31 cellular contexts compared by ENCODE assay signal in genomic region chr5:7705736-7706135, GRCh38.
"Had no signal": no experiment of that assay in that cellular context is flagged by ENCODE, and none has a peak within 500 bp of the region (broad histone marks: within the 10 kb centered on the region; RNA-seq: fewer than 3 reads in every experiment).

No MANE protein-coding gene starts in this region.

- FAIRE-seq: colon had no signal

- H3K36me3 Mint-ChIP-seq: activated CD8-positive, alpha-beta memory T cell treated with anti-CD3 and anti-CD28 coated beads, Interleukin-2, amount 10 ng/mL, durations not matched to agents 7 days and 5 days; activated naive CD4-positive, alpha-beta T cell treated with anti-CD3 and anti-CD28 coated beads, Interleukin-2, amount 50 U/mL, for 24 hours; activated naive CD8-positive, alpha-beta T cell treated with anti-CD3 and anti-CD28 coated beads for 36 hours had no signal

- H3K4me3 Mint-ChIP-seq: activated CD8-positive, alpha-beta memory T cell treated with anti-CD3 and anti-CD28 coated beads, Interleukin-2, amount 10 ng/mL, durations not matched to agents 7 days and 5 days; activated CD8-positive, alpha-beta T cell treated with anti-CD3 and anti-CD28 coated beads for 36 hours; activated naive CD4-positive, alpha-beta T cell treated with anti-CD3 and anti-CD28 coated beads for 36 hours; activated naive CD4-positive, alpha-beta T cell treated with anti-CD3 and anti-CD28 coated beads, Interleukin-2, amount 50 U/mL, for 24 hours; activated naive CD8-positive, alpha-beta T cell treated with anti-CD3 and anti-CD28 coated beads for 36 hours; activated naive CD8-positive, alpha-beta T cell treated with anti-CD3 and anti-CD28 coated beads, Interleukin-2, amount 50 U/mL, for 24 hours; activated T-helper 1 cell treated with anti-CD3 and anti-CD28 coated beads, Interleukin-12 subunit alpha, Interleukin-12 subunit beta, Interleukin-2, Interleukin-4 antibody, amounts not matched to agents 30 ng/mL and 10 ng/mL and 1 ng/mL, durations not matched to agents 14 hours and 24 hours and 36 hours; effector memory CD8-positive, alpha-beta T cell had no signal

- H3K27ac ChIP-seq: adrenal gland, body of pancreas, esophagus muscularis mucosa, gastroesophageal sphincter, heart right ventricle had no signal

- DNase-seq: activated CD4-positive, alpha-beta T cell treated with anti-CD3 and anti-CD28 coated beads for 1 hour; activated CD4-positive, alpha-beta T cell treated with anti-CD3 and anti-CD28 coated beads for 4 hours; activated CD4-positive, alpha-beta T cell treated with anti-CD3 and anti-CD28 coated beads, Interleukin-2, amount 50 U/mL, for 1 hour; activated CD4-positive, alpha-beta T cell treated with anti-CD3 and anti-CD28 coated beads, Interleukin-2, amount 50 U/mL, for 48 hours; activated CD8-positive, alpha-beta memory T cell treated with anti-CD3 and anti-CD28 coated beads, Interleukin-2, amount 10 ng/mL, durations not matched to agents 7 days and 5 days; activated CD8-positive, alpha-beta memory T cell treated with anti-CD3 and anti-CD28 coated beads, Interleukin-2, amount 50 U/mL, for 4 hours; activated CD8-positive, alpha-beta T cell treated with anti-CD3 and anti-CD28 coated beads for 36 hours; activated effector memory CD4-positive, alpha-beta T cell treated with anti-CD3 and anti-CD28 coated beads, Interleukin-2, amount 50 U/mL, for 16 hours; activated naive CD4-positive, alpha-beta T cell treated with anti-CD3 and anti-CD28 coated beads for 36 hours; activated naive CD8-positive, alpha-beta T cell treated with anti-CD3 and anti-CD28 coated beads for 36 hours; activated naive CD8-positive, alpha-beta T cell treated with anti-CD3 and anti-CD28 coated beads, Interleukin-2, amount 50 U/mL, for 24 hours; activated T-cell treated with anti-CD3 and anti-CD28 coated beads, Interleukin-2, amount 50 U/mL, for 1 hour; activated T-cell treated with anti-CD3 and anti-CD28 coated beads, Interleukin-2, amount 50 U/mL, for 48 hours; adrenal gland; amygdala; aorta; body of pancreas; caudate nucleus; cortex of kidney; dermis blood vessel endothelial cell; effector CD4-positive, alpha-beta T cell; effector memory CD8-positive, alpha-beta T cell; erythroblast; heart right ventricle; T-helper 2 cell had no signal

- ATAC-seq: activated CD8-positive, alpha-beta memory T cell treated with anti-CD3 and anti-CD28 coated beads, Interleukin-2, amount 10 ng/mL, durations not matched to agents 7 days and 5 days; activated CD8-positive, alpha-beta T cell treated with anti-CD3 and anti-CD28 coated beads for 36 hours; activated naive CD8-positive, alpha-beta T cell treated with anti-CD3 and anti-CD28 coated beads, Interleukin-2, amount 50 U/mL, for 24 hours; body of pancreas; effector memory CD8-positive, alpha-beta T cell; gastroesophageal sphincter; heart right ventricle had no signal

- H3K4me1 ChIP-seq: adrenal gland, body of pancreas, esophagus muscularis mucosa, gastroesophageal sphincter, heart right ventricle had no signal

- H3K27ac Mint-ChIP-seq: activated CD8-positive, alpha-beta memory T cell treated with anti-CD3 and anti-CD28 coated beads, Interleukin-2, amount 10 ng/mL, durations not matched to agents 7 days and 5 days; activated CD8-positive, alpha-beta T cell treated with anti-CD3 and anti-CD28 coated beads for 36 hours; activated naive CD4-positive, alpha-beta T cell treated with anti-CD3 and anti-CD28 coated beads for 36 hours; activated naive CD4-positive, alpha-beta T cell treated with anti-CD3 and anti-CD28 coated beads, Interleukin-2, amount 50 U/mL, for 24 hours; activated naive CD8-positive, alpha-beta T cell treated with anti-CD3 and anti-CD28 coated beads, Interleukin-2, amount 50 U/mL, for 24 hours; activated T-helper 1 cell treated with anti-CD3 and anti-CD28 coated beads, Interleukin-12 subunit alpha, Interleukin-12 subunit beta, Interleukin-2, Interleukin-4 antibody, amounts not matched to agents 30 ng/mL and 10 ng/mL and 1 ng/mL, durations not matched to agents 14 hours and 24 hours and 36 hours; activated T-helper 2 cell treated with anti-CD3 and anti-CD28 coated beads, Interferon-gamma antibody, Interleukin-2, Interleukin-4, amounts not matched to agents 10 μg/mL and 5 μg/mL and 100 μg/mL, durations not matched to agents 14 hours and 24 hours and 36 hours; effector memory CD8-positive, alpha-beta T cell had no signal

- H3K4me1 Mint-ChIP-seq: activated CD8-positive, alpha-beta memory T cell treated with anti-CD3 and anti-CD28 coated beads, Interleukin-2, amount 10 ng/mL, durations not matched to agents 7 days and 5 days; activated naive CD4-positive, alpha-beta T cell treated with anti-CD3 and anti-CD28 coated beads, Interleukin-2, amount 50 U/mL, for 24 hours; activated naive CD8-positive, alpha-beta T cell treated with anti-CD3 and anti-CD28 coated beads for 36 hours; activated naive CD8-positive, alpha-beta T cell treated with anti-CD3 and anti-CD28 coated beads, Interleukin-2, amount 50 U/mL, for 24 hours had no signal

- H3K4me3 ChIP-seq: adrenal gland, body of pancreas, esophagus muscularis mucosa, gastroesophageal sphincter, heart right ventricle had no signal

- H3K36me3 ChIP-seq: adrenal gland, heart right ventricle had no signal

- H3K9me3 ChIP-seq: adrenal gland, body of pancreas, esophagus muscularis mucosa, gastroesophageal sphincter had no signal

- H3K27me3 Mint-ChIP-seq: activated CD8-positive, alpha-beta memory T cell treated with anti-CD3 and anti-CD28 coated beads, Interleukin-2, amount 10 ng/mL, durations not matched to agents 7 days and 5 days; activated CD8-positive, alpha-beta T cell treated with anti-CD3 and anti-CD28 coated beads for 36 hours; activated naive CD8-positive, alpha-beta T cell treated with anti-CD3 and anti-CD28 coated beads for 36 hours had no signal

- H3K27me3 ChIP-seq: adrenal gland, body of pancreas, esophagus muscularis mucosa, gastroesophageal sphincter, heart right ventricle had no signal

- H3K9me3 Mint-ChIP-seq: activated CD8-positive, alpha-beta T cell treated with anti-CD3 and anti-CD28 coated beads for 36 hours; activated naive CD4-positive, alpha-beta T cell treated with anti-CD3 and anti-CD28 coated beads for 36 hours; activated naive CD4-positive, alpha-beta T cell treated with anti-CD3 and anti-CD28 coated beads, Interleukin-2, amount 50 U/mL, for 24 hours; activated naive CD8-positive, alpha-beta T cell treated with anti-CD3 and anti-CD28 coated beads, Interleukin-2, amount 50 U/mL, for 24 hours; activated T-helper 1 cell treated with anti-CD3 and anti-CD28 coated beads, Interleukin-12 subunit alpha, Interleukin-12 subunit beta, Interleukin-2, Interleukin-4 antibody, amounts not matched to agents 30 ng/mL and 10 ng/mL and 1 ng/mL, durations not matched to agents 14 hours and 24 hours and 36 hours; activated T-helper 2 cell treated with anti-CD3 and anti-CD28 coated beads, Interferon-gamma antibody, Interleukin-2, Interleukin-4, amounts not matched to agents 10 μg/mL and 5 μg/mL and 100 μg/mL, durations not matched to agents 14 hours and 24 hours and 36 hours; effector memory CD8-positive, alpha-beta T cell had no signal
